ENCODE assay signal across 11 cellular contexts in the genomic region with DNA sequence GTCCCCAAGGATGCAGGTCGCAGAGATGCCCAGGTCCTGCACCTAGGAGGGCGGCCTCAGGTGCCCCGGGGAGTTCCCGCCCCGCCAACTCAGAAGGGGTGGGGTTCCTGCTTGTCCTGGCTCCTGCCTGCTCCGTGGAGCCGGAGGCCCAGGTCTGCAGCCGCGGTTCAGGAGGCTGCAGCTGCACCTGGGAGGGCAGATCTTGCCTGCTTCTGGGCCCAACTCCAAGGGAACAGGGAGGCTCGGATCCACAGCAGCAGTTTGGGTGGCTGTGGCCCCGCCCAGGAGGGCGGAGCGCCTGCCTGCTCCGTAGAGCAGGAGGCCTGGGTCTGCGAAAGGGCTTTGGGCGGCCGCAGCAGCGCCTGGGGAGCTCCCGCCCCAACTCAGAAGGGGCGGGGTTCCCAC.
DNase-seq lines count a peak whose midpoint lies in the region; ATAC-seq and TF ChIP-seq lines count a peak whose summit lies in the region.
"Had no signal": no experiment of that assay in that cellular context is flagged by ENCODE, and none has a peak within 500 bp of the region (broad histone marks: within the 10 kb centered on the region; RNA-seq: fewer than 3 reads in every experiment).

No MANE protein-coding gene starts in this region.

- no peaks in the 10 kb centered on the region for H3K27me3 ChIP-seq in iPS-15b (ENCODE audit: control insufficient read depth, insufficient read depth, low read length)
- no peaks in the 10 kb centered on the region for H3K27me3 ChIP-seq in transverse colon
- H3K27me3 ChIP-seq: BLaER1 had no signal

- no peak for TF ChIP-seq EP300 in transverse colon (IDR thresholded peaks at IDR 0.05; ENCODE audit: low read depth)

- ATAC-seq in Right ventricle myocardium superior (ENCODE audit: poor library complexity) = no peak

- H3K9me3 ChIP-seq in iPS-15b (ENCODE audit: control insufficient read depth, insufficient read depth, low read length) (no peaks in the 10 kb centered on the region), transverse colon (no peaks in the 10 kb centered on the region)

- peak; percentile 63 for DNase-seq in activated effector memory CD4-positive, alpha-beta T cell treated with anti-CD3 and anti-CD28 coated beads, Interleukin-2, amount 50 U/mL, for 16 hours
- DNase-seq in activated effector memory CD4-positive, alpha-beta T cell treated with Interleukin-2 at 50 U/mL for 16 hours = no peak
- DNase-seq in NCI-H1105 treated with DMSO at 0.1 percent for 48 hours (lab: John Stamatoyannopoulos, UW) (peak; percentile 21), transverse colon (peak; percentile 14), amygdala (lab: John Stamatoyannopoulos, UW) (no peak), Right ventricle myocardium superior (no peak), COR-L47 (lab: John Stamatoyannopoulos, UW) (no peak)
- DNase-seq: activated CD4-positive, alpha-beta T cell treated with anti-CD3 and anti-CD28 coated beads, Interleukin-2, amount 10 ng/mL, durations not matched to agents 7 days and 5 days; activated naive CD8-positive, alpha-beta T cell treated with anti-CD3 and anti-CD28 coated beads for 36 hours had no signal

- no peak overlapping the region for H3K27ac ChIP-seq in transverse colon
- H3K27ac ChIP-seq: BLaER1 had no signal

- no peaks in the 10 kb centered on the region for H3K4me1 ChIP-seq in iPS-15b (ENCODE audit: control insufficient read depth, insufficient read depth, low read length)
- peaks cover 0 to 11% (median 0%) of the 10 kb centered on the region in 4 donors for H3K4me1 ChIP-seq in transverse colon
- H3K4me1 ChIP-seq: BLaER1 had no signal

- H3K4me3 ChIP-seq in iPS-15b (ENCODE audit: low read depth, low read length) (peak overlapping the region; percentile 55), transverse colon (peak overlapping the region in 2 of 4 donors; percentile 6 to 30)
- H3K4me3 ChIP-seq: BLaER1 had no signal

- in situ Hi-C loops in transverse colon (cut with MboI; ENCODE audit: low pct_ligation_motif_present in 1 of 4, low pct_unique_long_range_greater_than_20kb in 1 of 4, low sequenced_read_pairs in 3 of 4) = no loop called here

- TF ChIP-seq CTCF in transverse colon (IDR thresholded peaks at IDR 0.05) = no peak

- no peak for TF ChIP-seq POLR2A in transverse colon (IDR thresholded peaks at IDR 0.05)

- 51 to 56% methylated on average over 7 to 13 of the region's 20 CpGs for WGBS in transverse colon (ENCODE audit: low coverage in 1 of 2), 2 donors

- H3K36me3 ChIP-seq in iPS-15b (ENCODE audit: control insufficient read depth, insufficient read depth, low read length) (no peaks in the 10 kb centered on the region), transverse colon (no peaks in the 10 kb centered on the region)
- H3K36me3 ChIP-seq: BLaER1 had no signal

- intact Hi-C loops in transverse colon (cut with DNase I; ENCODE audit: low total_unique reads) = no loop called here
- intact Hi-C loops in Right ventricle myocardium superior (cut with DNase I) = no loop called here

- peak overlapping the region; percentile 43 for H3K9ac ChIP-seq in iPS-15b (ENCODE audit: low read depth, low read length)
- H3K9ac ChIP-seq: BLaER1 had no signal

Comparison
In these comparisons a context has a peak if more than half of its experiments do, and no peak if none do; other contexts are left out.
1. DNase-seq: peak in activated effector memory CD4-positive, alpha-beta T cell treated with anti-CD3 and anti-CD28 coated beads, Interleukin-2, amount 50 U/mL, for 16 hours (single experiment), NCI-H1105 treated with DMSO at 0.1 percent for 48 hours (single experiment) and transverse colon (single experiment); none in activated effector memory CD4-positive, alpha-beta T cell treated with Interleukin-2 at 50 U/mL for 16 hours (single experiment), amygdala (0 of 56), Right ventricle myocardium superior (single experiment) and COR-L47 (single experiment).